Comparison of ENCODE assay signal across 20 cellular contexts in genomic region chr7:128846781-128847444, GRCh38. TPM values are rescaled to one million over a fixed set of nuclear protein-coding genes. Genes with fewer than 3 reads are reported as not detected.
DNase-seq lines count a peak whose midpoint lies in the region; ATAC-seq, FAIRE-seq and TF ChIP-seq lines count a peak whose summit lies in the region.
"Had no signal": no experiment of that assay in that cellular context is flagged by ENCODE, and none has a peak within 500 bp of the region (broad histone marks: within the 10 kb centered on the region; RNA-seq: fewer than 3 reads in every experiment).

No MANE protein-coding gene starts in this region.

- H3K36me3 ChIP-seq in HepG2 (replicated peaks in 1 of 2; ENCODE audit: control insufficient read depth in 1 of 2, insufficient read depth in 2 of 2, low read length in 2 of 2) (no peaks in the 10 kb centered on the region), right lobe of liver (no peaks in the 10 kb centered on the region), gastrocnemius medialis (peaks cover 0 to 100% of the 10 kb centered on the region in 2 donors)

- no peaks in the 10 kb centered on the region for H4K20me1 ChIP-seq in HepG2 (ENCODE audit: insufficient read depth, low read length)

- H3K4me1 Mint-ChIP-seq in nephron progenitor cell: no peaks in the 10 kb centered on the region

- ATAC-seq in HepG2 (no peak), right lobe of liver (no peak), gastrocnemius medialis (no peak), HG03342 (IDR thresholded peaks at IDR 0.05; ENCODE audit: unreplicated experiment) (no peak), GM18870 (IDR thresholded peaks at IDR 0.05; ENCODE audit: unreplicated experiment) (no peak)

- no peaks in the 10 kb centered on the region for H3K9me3 Mint-ChIP-seq in nephron progenitor cell
- H3K9me3 Mint-ChIP-seq: CD4-positive, alpha-beta memory T cell had no signal

- CTCF ChIA-PET in HepG2 (lab: Yijun Ruan, JAX; ENCODE audit: low intra/inter-chr PET ratio, low total read pairs): no interaction called here

- H3K4me3 ChIP-seq in HepG2 (replicated peaks in 1 of 3; ENCODE audit: insufficient read depth in 1 of 3, low read depth in 2 of 3, low read length in 3 of 3): no peak overlapping the region
- no peak overlapping the region for H3K4me3 ChIP-seq in right lobe of liver
- H3K4me3 ChIP-seq in gastrocnemius medialis: no peak overlapping the region
- H3K4me3 ChIP-seq: GM23248 had no signal

- no peak for TF ChIP-seq EP300 in HepG2 (IDR thresholded peaks at IDR 0.05; ENCODE audit: low read depth in 2 of 2, low read length in 2 of 2)
- no peak for TF ChIP-seq EP300 in HepG2 (CRISPR knock-in tag; IDR thresholded peaks at IDR 0.05; ENCODE audit: borderline replicate concordance)

- no peak for TF ChIP-seq POLR2A in HepG2 (IDR thresholded peaks at IDR 0.05; ENCODE audit: insufficient read depth in 1 of 2, low read depth in 2 of 2, low read length in 2 of 2)
- TF ChIP-seq POLR2A in right lobe of liver (IDR thresholded peaks at IDR 0.05): no peak
- no peak for TF ChIP-seq POLR2A in gastrocnemius medialis (IDR thresholded peaks at IDR 0.05)

- H3K27ac ChIP-seq in HepG2 (ENCODE audit: extremely low read length, insufficient read depth, low read length) (no peak overlapping the region), right lobe of liver (no peak overlapping the region), gastrocnemius medialis (peak overlapping the region; percentile 92 to 99 (median 98))
- H3K27ac ChIP-seq: GM23248 had no signal

- no peaks in the 10 kb centered on the region for H3K79me2 ChIP-seq in HepG2 (ENCODE audit: insufficient read depth, low read length)

- TF ChIP-seq CTCF in HepG2 (CRISPR knock-in tag; IDR thresholded peaks at IDR 0.05): no peak
- TF ChIP-seq CTCF in right lobe of liver (IDR thresholded peaks at IDR 0.05): no peak
- no peak for TF ChIP-seq CTCF in nephron progenitor cell (IDR thresholded peaks at IDR 0.05)
- TF ChIP-seq CTCF in gastrocnemius medialis (IDR thresholded peaks at IDR 0.05 in 4 of 5, conservative IDR thresholded peaks at IDR 0.05 in 1 of 5): no peak

- no peak overlapping the region for H3K4me2 ChIP-seq in HepG2 (ENCODE audit: low read depth, low read length)

- H3K9me3 ChIP-seq in HepG2 (ENCODE audit: low read length) (no peaks in the 10 kb centered on the region), right lobe of liver (no peaks in the 10 kb centered on the region), gastrocnemius medialis (no peaks in the 10 kb centered on the region)

- WGBS in HepG2 (ENCODE audit: low lambda C conversion rate): 48% methylated on average over 14 of the region's 14 CpGs
- 80% methylated on average over 10 of the region's 14 CpGs for whole genome bisulfite sequencing in right lobe of liver (ENCODE audit: insufficient coverage, low coverage, low lambda C conversion rate, missing lambda C conversion rate)

- peaks cover 7 to 20% of the 10 kb centered on the region in 2 experiments; a peak in 2 of 5 replicates for H3K27me3 ChIP-seq in HepG2 (ENCODE audit: control insufficient read depth in 1 of 2, insufficient read depth in 2 of 2, low read length in 2 of 2)
- H3K27me3 ChIP-seq in right lobe of liver: no peaks in the 10 kb centered on the region
- H3K27me3 ChIP-seq in gastrocnemius medialis: no peaks in the 10 kb centered on the region

- TF ChIP-seq RAD21 in HepG2 (CRISPR knock-in tag; IDR thresholded peaks at IDR 0.05): no peak

- in situ Hi-C loops in HepG2 (cut with HindIII; ENCODE audit: extremely low pct_ligation_motif_present, low pct_unique_long_range_greater_than_20kb) (no loop called here), gastrocnemius medialis (cut with MboI; ENCODE audit: low sequenced_read_pairs in 4 of 4) (no loop called here)

- H3K9ac ChIP-seq in HepG2 (ENCODE audit: insufficient read depth, low read depth, low read length): no peak overlapping the region
- H3K9ac ChIP-seq: GM23248 had no signal

- H3K36me3 Mint-ChIP-seq in nephron progenitor cell (ENCODE audit: low read depth): peaks cover 17% of the 10 kb centered on the region
- H3K36me3 Mint-ChIP-seq: CD4-positive, alpha-beta memory T cell had no signal

- H2AFZ ChIP-seq in HepG2 (ENCODE audit: low read length): no peak overlapping the region
- H2AFZ ChIP-seq: GM23248 had no signal

- FAIRE-seq in HepG2 (lab: Jason Lieb, UNC): no peak
- FAIRE-seq: GM12891, GM19239, H1 had no signal

- H3K27me3 Mint-ChIP-seq in nephron progenitor cell (ENCODE audit: low read depth, poor library complexity): no peaks in the 10 kb centered on the region
- H3K27me3 Mint-ChIP-seq: CD4-positive, alpha-beta memory T cell had no signal

- DNase-seq in HepG2 (ENCODE audit: low spot score) (no peak), right lobe of liver (no peak), nephron progenitor cell (no peak), gastrocnemius medialis (no peak), pons (ENCODE audit: low spot score) (no peak)
- DNase-seq: C1 segment of cervical spinal cord; Calu3; CD4-positive, alpha-beta memory T cell; COR-L47; DMS53; DMS79 treated with DMSO at 0.1 percent for 48 hours; GF-D8; GM23248; H7; HCEC 1CT had no signal

- intact Hi-C loops in HepG2 (cut with micrococcal nuclease; ENCODE audit: unreplicated experiment) (no loop called here), right lobe of liver (cut with DNase I) (no loop called here), gastrocnemius medialis (cut with DNase I; ENCODE audit: low total_unique reads) (no loop called here)

- BruUV-seq in HepG2 (replicated peaks; lab: Mats Ljungman, UMichigan): no TSS peak

- H3K4me3 Mint-ChIP-seq in nephron progenitor cell: no peak overlapping the region
- H3K4me3 Mint-ChIP-seq: CD4-positive, alpha-beta memory T cell had no signal

- POLR2A ChIA-PET in HepG2 (lab: Yijun Ruan, JAX): no interaction called here

- H3K27ac Mint-ChIP-seq in nephron progenitor cell: peak overlapping the region; percentile 22
- H3K27ac Mint-ChIP-seq: CD4-positive, alpha-beta memory T cell had no signal

- peaks cover 9% of the 10 kb centered on the region for H3K4me1 ChIP-seq in HepG2 (ENCODE audit: insufficient read depth, low read length)
- H3K4me1 ChIP-seq in right lobe of liver: no peaks in the 10 kb centered on the region
- peaks cover 6 to 13% of the 10 kb centered on the region in 2 donors for H3K4me1 ChIP-seq in gastrocnemius medialis

RNA-seq across cellular contexts. Expression of gene ATP6V1F, which starts 15.7 kb away (rescaled TPM):
- 87.2 and 107 TPM in 2 replicates for total RNA-seq in HepG2 (2016; rRNA removed; fragmentation: Illumina TruSeq; extraction: Trizol)
- 91.7 and 127 TPM in 2 replicates for total RNA-seq in HepG2 (2016; cell fraction: cytosol; rRNA removed; fragmentation: Illumina TruSeq; extraction: Trizol; ENCODE audit: low read depth)
- total RNA-seq in HepG2 (2016; cell fraction: insoluble cytoplasmic fraction; rRNA removed; fragmentation: Illumina TruSeq; extraction: Trizol): 86.6 and 128 TPM in 2 replicates
- 87.9 and 101 TPM in 2 replicates for total RNA-seq in HepG2 (2016; cell fraction: membrane; rRNA removed; fragmentation: Illumina TruSeq; extraction: Trizol)
- total RNA-seq in HepG2 (2016; cell fraction: nucleus; rRNA removed; fragmentation: Illumina TruSeq; extraction: Trizol): 29.8 and 31.5 TPM in 2 replicates
- polyA plus RNA-seq in HepG2 (2011; rRNA removed): 132 and 144 TPM in 2 replicates
- 149 and 216 TPM in 2 replicates for polyA plus RNA-seq in HepG2 (2011; cell fraction: cytosol; rRNA removed)
- polyA plus RNA-seq in HepG2 (2011; cell fraction: nucleus; rRNA removed): 54.3 and 63.6 TPM in 2 replicates
- 127 and 131 TPM in 2 replicates for polyA plus RNA-seq in HepG2 (2012)
- 134 and 154 TPM in 2 replicates for polyA plus RNA-seq in HepG2 (2016; cell fraction: cytosol; fragmentation: Illumina TruSeq; extraction: Trizol; ENCODE audit: low read depth)
- polyA plus RNA-seq in HepG2 (2016; cell fraction: insoluble cytoplasmic fraction; fragmentation: Illumina TruSeq; extraction: Trizol; ENCODE audit: low read depth): 186 and 188 TPM in 2 replicates
- polyA plus RNA-seq in HepG2 (2016; cell fraction: membrane; fragmentation: Illumina TruSeq; extraction: Trizol; ENCODE audit: low read depth): 130 and 137 TPM in 2 replicates
- polyA plus RNA-seq in HepG2 (2016; cell fraction: nucleus; fragmentation: Illumina TruSeq; extraction: Trizol; ENCODE audit: insufficient read depth, low read depth): 74.2 and 75.8 TPM in 2 replicates
- 39.4 and 64.2 TPM in 2 replicates for polyA minus RNA-seq in HepG2 (2011; rRNA and poly(A)+ RNA removed; ENCODE audit: low replicate concordance)
- 18.0 and 20.1 TPM in 2 replicates for polyA minus RNA-seq in HepG2 (2011; cell fraction: cytosol; rRNA and poly(A)+ RNA removed)
- 9.9 and 10.6 TPM in 2 replicates for polyA minus RNA-seq in HepG2 (2011; cell fraction: nucleus; rRNA and poly(A)+ RNA removed)
- 10 to 100 TPM; 26.9 to 72.0 (median 38.9) TPM for total RNA-seq in right lobe of liver
- 10 to 100 TPM; 79.3 to 99.2 (median 82.3) TPM for total RNA-seq in gastrocnemius medialis

RNA-seq across cellular contexts. Expression of gene FLNC, which starts 16.7 kb away (rescaled TPM):
- total RNA-seq in HepG2 (2016; rRNA removed; fragmentation: Illumina TruSeq; extraction: Trizol): 0.01 and 0.02 TPM in 2 replicates
- not detected in 2 replicates for total RNA-seq in HepG2 (2016; cell fraction: cytosol; rRNA removed; fragmentation: Illumina TruSeq; extraction: Trizol; ENCODE audit: low read depth)
- under 0.01 TPM in 1 of 2 replicates, not detected in the other for total RNA-seq in HepG2 (2016; cell fraction: insoluble cytoplasmic fraction; rRNA removed; fragmentation: Illumina TruSeq; extraction: Trizol)
- total RNA-seq in HepG2 (2016; cell fraction: membrane; rRNA removed; fragmentation: Illumina TruSeq; extraction: Trizol): not detected in 2 replicates
- total RNA-seq in HepG2 (2016; cell fraction: nucleus; rRNA removed; fragmentation: Illumina TruSeq; extraction: Trizol): 0.06 TPM in 1 of 2 replicates, not detected in the other
- 0.01 TPM in 1 of 2 replicates, not detected in the other for polyA plus RNA-seq in HepG2 (2011; rRNA removed)
- polyA plus RNA-seq in HepG2 (2011; cell fraction: cytosol; rRNA removed): 0.01 TPM in 2 replicates
- 0.02 and 0.05 TPM in 2 replicates for polyA plus RNA-seq in HepG2 (2011; cell fraction: nucleus; rRNA removed)
- 0.01 TPM in 1 of 2 replicates, not detected in the other for polyA plus RNA-seq in HepG2 (2012)
- polyA plus RNA-seq in HepG2 (2016; cell fraction: cytosol; fragmentation: Illumina TruSeq; extraction: Trizol; ENCODE audit: low read depth): not detected in 2 replicates
- polyA plus RNA-seq in HepG2 (2016; cell fraction: insoluble cytoplasmic fraction; fragmentation: Illumina TruSeq; extraction: Trizol; ENCODE audit: low read depth): not detected in 2 replicates
- polyA plus RNA-seq in HepG2 (2016; cell fraction: membrane; fragmentation: Illumina TruSeq; extraction: Trizol; ENCODE audit: low read depth): not detected in 2 replicates
- polyA plus RNA-seq in HepG2 (2016; cell fraction: nucleus; fragmentation: Illumina TruSeq; extraction: Trizol; ENCODE audit: insufficient read depth, low read depth): not detected in 2 replicates
- polyA minus RNA-seq in HepG2 (2011; rRNA and poly(A)+ RNA removed; ENCODE audit: low replicate concordance): 0.16 and 0.19 TPM in 2 replicates
- polyA minus RNA-seq in HepG2 (2011; cell fraction: cytosol; rRNA and poly(A)+ RNA removed): 0.09 and 0.10 TPM in 2 replicates
- under 0.01 TPM in 1 of 2 replicates, not detected in the other for polyA minus RNA-seq in HepG2 (2011; cell fraction: nucleus; rRNA and poly(A)+ RNA removed)
- total RNA-seq in right lobe of liver: 1 to 10 TPM in 2 of 6 experiments, under 1 TPM in 4; 0.27 to 5.1 (median 0.74) TPM
- 1,000 to 10,000 TPM; 1,071 to 4,398 (median 2,381) TPM for total RNA-seq in gastrocnemius medialis
- polyA plus RNA-seq: CD4-positive, alpha-beta memory T cell had no signal

RNA-seq across cellular contexts. Expression of gene CCDC136, which starts 55.1 kb away (rescaled TPM):
- total RNA-seq in HepG2 (2016; rRNA removed; fragmentation: Illumina TruSeq; extraction: Trizol) (0.04 TPM in 1 of 2 replicates, not detected in the other), right lobe of liver (under 1 TPM in 4 of 6 experiments, not detected in 2; 0.16 to 0.70 (median 0.20) TPM), gastrocnemius medialis (10 to 100 TPM in 2 of 4 donors, 1 to 10 TPM in 1, under 1 TPM in 1; 0.61 to 15.8 (median 9.3) TPM)
- total RNA-seq in HepG2 (2016; cell fraction: cytosol; rRNA removed; fragmentation: Illumina TruSeq; extraction: Trizol; ENCODE audit: low read depth): not detected in 2 replicates
- total RNA-seq in HepG2 (2016; cell fraction: insoluble cytoplasmic fraction; rRNA removed; fragmentation: Illumina TruSeq; extraction: Trizol): not detected in 2 replicates
- total RNA-seq in HepG2 (2016; cell fraction: membrane; rRNA removed; fragmentation: Illumina TruSeq; extraction: Trizol): not detected in 2 replicates
- total RNA-seq in HepG2 (2016; cell fraction: nucleus; rRNA removed; fragmentation: Illumina TruSeq; extraction: Trizol): not detected in 2 replicates
- 0.38 and 0.47 TPM in 2 replicates for polyA plus RNA-seq in HepG2 (2011; rRNA removed)
- polyA plus RNA-seq in HepG2 (2011; cell fraction: cytosol; rRNA removed): 0.03 TPM in 1 of 2 replicates, not detected in the other
- polyA plus RNA-seq in HepG2 (2011; cell fraction: nucleus; rRNA removed): 0.21 and 0.35 TPM in 2 replicates
- 0.16 and 0.23 TPM in 2 replicates for polyA plus RNA-seq in HepG2 (2012)
- not detected in 2 replicates for polyA plus RNA-seq in HepG2 (2016; cell fraction: cytosol; fragmentation: Illumina TruSeq; extraction: Trizol; ENCODE audit: low read depth)
- not detected in 2 replicates for polyA plus RNA-seq in HepG2 (2016; cell fraction: insoluble cytoplasmic fraction; fragmentation: Illumina TruSeq; extraction: Trizol; ENCODE audit: low read depth)
- not detected in 2 replicates for polyA plus RNA-seq in HepG2 (2016; cell fraction: membrane; fragmentation: Illumina TruSeq; extraction: Trizol; ENCODE audit: low read depth)
- not detected in 2 replicates for polyA plus RNA-seq in HepG2 (2016; cell fraction: nucleus; fragmentation: Illumina TruSeq; extraction: Trizol; ENCODE audit: insufficient read depth, low read depth)
- 0.54 and 0.84 TPM in 2 replicates for polyA minus RNA-seq in HepG2 (2011; rRNA and poly(A)+ RNA removed; ENCODE audit: low replicate concordance)
- not detected in 2 replicates for polyA minus RNA-seq in HepG2 (2011; cell fraction: cytosol; rRNA and poly(A)+ RNA removed)
- polyA minus RNA-seq in HepG2 (2011; cell fraction: nucleus; rRNA and poly(A)+ RNA removed): 1.2 TPM in 1 of 2 replicates, not detected in the other

Comparison
In these comparisons a context has a peak if more than half of its experiments do, and no peak if none do; other contexts are left out.
1. H3K27ac ChIP-seq: peak in gastrocnemius medialis (4 of 4); none in HepG2 (single experiment) and right lobe of liver (0 of 3).
2. RNA of gene FLNC, which starts 16.7 kb away (total RNA-seq): 1,071 to 4,398 TPM in gastrocnemius medialis; 0.27 to 5.1 TPM in right lobe of liver and under 0.01 to 0.06 TPM in HepG2; every median in the first group is over 100 times any median in the second.